ENCODE assay signal across 17 cellular contexts in the genomic region with DNA sequence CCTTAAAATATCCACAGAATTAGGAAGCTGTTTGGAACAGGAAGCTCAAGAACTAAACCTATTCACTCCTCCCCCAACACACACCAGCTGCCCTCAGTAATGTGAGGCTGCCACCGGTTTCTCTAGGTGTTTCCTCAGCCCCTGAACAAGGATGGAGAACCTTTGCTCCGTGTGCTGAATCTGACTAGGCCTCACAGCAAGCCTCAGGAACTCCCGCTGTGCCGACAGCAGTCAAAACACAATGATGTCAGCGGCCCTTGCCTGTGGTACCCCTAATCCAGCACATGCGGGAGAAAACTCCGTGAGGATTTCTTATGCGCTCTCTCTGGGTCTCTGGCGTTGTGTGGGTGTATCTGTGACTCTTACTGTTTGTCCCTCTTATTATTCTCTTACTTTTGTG.
"Had no signal": no experiment of that assay in that cellular context is flagged by ENCODE, and none has a peak within 500 bp of the region (broad histone marks: within the 10 kb centered on the region; RNA-seq: fewer than 3 reads in every experiment).

No MANE protein-coding gene starts in this region.

- H3K4me3 Mint-ChIP-seq: activated CD4-positive, alpha-beta memory T cell treated with anti-CD3 and anti-CD28 coated beads for 36 hours; activated naive CD8-positive, alpha-beta T cell treated with anti-CD3 and anti-CD28 coated beads, Interleukin-2, amount 50 U/mL, for 24 hours; activated T-cell treated with anti-CD3 and anti-CD28 coated beads, Interleukin-2, amount 50 U/mL, for 72 hours; naive thymus-derived CD4-positive, alpha-beta T cell; stimulated activated naive B cell treated with anti-CD40 and anti-IgM and Interleukin-4, amounts not matched to agents 10 μg/mL and 1 μg/mL and 100 μg/mL, for 72 hours had no signal

- H3K4me1 ChIP-seq: gastroesophageal sphincter, psoas muscle, spleen, transverse colon had no signal

- H3K4me1 Mint-ChIP-seq: activated naive CD8-positive, alpha-beta T cell treated with anti-CD3 and anti-CD28 coated beads, Interleukin-2, amount 50 U/mL, for 24 hours; naive thymus-derived CD4-positive, alpha-beta T cell; stimulated activated naive B cell treated with anti-CD40 and anti-IgM and Interleukin-4, amounts not matched to agents 10 μg/mL and 1 μg/mL and 100 μg/mL, for 72 hours had no signal

- H3K36me3 Mint-ChIP-seq: activated CD4-positive, alpha-beta memory T cell treated with anti-CD3 and anti-CD28 coated beads for 36 hours; naive thymus-derived CD4-positive, alpha-beta T cell; stimulated activated naive B cell treated with anti-CD40 and anti-IgM and Interleukin-4, amounts not matched to agents 10 μg/mL and 1 μg/mL and 100 μg/mL, for 72 hours had no signal

- H3K9me3 Mint-ChIP-seq: activated CD4-positive, alpha-beta memory T cell treated with anti-CD3 and anti-CD28 coated beads for 36 hours; activated naive CD8-positive, alpha-beta T cell treated with anti-CD3 and anti-CD28 coated beads, Interleukin-2, amount 50 U/mL, for 24 hours; activated T-cell treated with anti-CD3 and anti-CD28 coated beads, Interleukin-2, amount 50 U/mL, for 72 hours; naive thymus-derived CD4-positive, alpha-beta T cell; stimulated activated naive B cell treated with anti-CD40 and anti-IgM and Interleukin-4, amounts not matched to agents 10 μg/mL and 1 μg/mL and 100 μg/mL, for 72 hours had no signal

- H3K27ac ChIP-seq: epithelial cell of prostate, gastroesophageal sphincter, psoas muscle, spleen, transverse colon had no signal

- H3K36me3 ChIP-seq: gastroesophageal sphincter, spleen, transverse colon had no signal

- H3K27me3 Mint-ChIP-seq: activated CD4-positive, alpha-beta memory T cell treated with anti-CD3 and anti-CD28 coated beads for 36 hours; activated naive CD8-positive, alpha-beta T cell treated with anti-CD3 and anti-CD28 coated beads, Interleukin-2, amount 50 U/mL, for 24 hours; naive thymus-derived CD4-positive, alpha-beta T cell; stimulated activated naive B cell treated with anti-CD40 and anti-IgM and Interleukin-4, amounts not matched to agents 10 μg/mL and 1 μg/mL and 100 μg/mL, for 72 hours had no signal

- DNase-seq: activated CD4-positive, alpha-beta memory T cell treated with anti-CD3 and anti-CD28 coated beads for 36 hours; activated gamma-delta T cell treated with Interleukin-2 at 50 U/mL for 16 hours; activated naive CD8-positive, alpha-beta T cell treated with anti-CD3 and anti-CD28 coated beads, Interleukin-2, amount 50 U/mL, for 24 hours; activated T-cell treated with anti-CD3 and anti-CD28 coated beads, Interleukin-2, amount 50 U/mL, for 72 hours; caudate nucleus; cortex of kidney; effector memory CD4-positive, alpha-beta T cell; naive thymus-derived CD4-positive, alpha-beta T cell; occipital lobe; psoas muscle; spleen; stimulated activated CD4-positive, alpha-beta T cell treated with anti-CD3 and anti-CD28 coated beads, Interleukin-1b, Interleukin-23, amount 100 ng/mL, for 48 hours; stimulated activated naive B cell treated with anti-CD40 and anti-IgM and Interleukin-4, amounts not matched to agents 10 μg/mL and 1 μg/mL and 100 μg/mL, for 72 hours; transverse colon had no signal

- H3K27ac Mint-ChIP-seq: activated CD4-positive, alpha-beta memory T cell treated with anti-CD3 and anti-CD28 coated beads for 36 hours; activated naive CD8-positive, alpha-beta T cell treated with anti-CD3 and anti-CD28 coated beads, Interleukin-2, amount 50 U/mL, for 24 hours; activated T-cell treated with anti-CD3 and anti-CD28 coated beads, Interleukin-2, amount 50 U/mL, for 72 hours; naive thymus-derived CD4-positive, alpha-beta T cell; stimulated activated naive B cell treated with anti-CD40 and anti-IgM and Interleukin-4, amounts not matched to agents 10 μg/mL and 1 μg/mL and 100 μg/mL, for 72 hours had no signal

- H3K27me3 ChIP-seq: gastroesophageal sphincter, spleen, transverse colon had no signal

- H3K4me3 ChIP-seq: gastroesophageal sphincter, lung, psoas muscle, spleen, transverse colon had no signal

- H3K9me3 ChIP-seq: gastroesophageal sphincter, psoas muscle, spleen, transverse colon had no signal
